8 cellular contexts compared by ENCODE assay signal in genomic region chr4:85725727-85726170, GRCh38.
DNase-seq lines count a peak whose midpoint lies in the region; ATAC-seq and TF ChIP-seq lines count a peak whose summit lies in the region.

No MANE protein-coding gene starts in this region.

- ATAC-seq in GM18502 (IDR thresholded peaks at IDR 0.05; ENCODE audit: poor library complexity, unreplicated experiment) (peak; percentile 92), HG02678 (IDR thresholded peaks at IDR 0.05; ENCODE audit: unreplicated experiment) (peak; percentile 79), Right ventricle myocardium superior (ENCODE audit: poor library complexity) (peak; percentile 93)

- H3K4me1 ChIP-seq in thyroid gland: peaks cover 0 to 5% of the 10 kb centered on the region in 2 donors
- peaks cover 13% of the 10 kb centered on the region for H3K4me1 ChIP-seq in SJCRH30

- DNase-seq in NOMO-1 (lab: John Stamatoyannopoulos, UW; ENCODE audit: unreplicated experiment in 2 of 2): peak; percentile 74 to 92
- peak; percentile 73 for DNase-seq in Right ventricle myocardium superior
- peak; percentile 8 to 29 for DNase-seq in thyroid gland
- no peak for DNase-seq in DMS 273 treated with DMSO at 0.1 percent for 48 hours (lab: John Stamatoyannopoulos, UW)
- DNase-seq in SJCRH30: no peak
- no peak for DNase-seq in SW480 (ENCODE audit: low spot score)

- H3K9me3 ChIP-seq in thyroid gland (no peaks in the 10 kb centered on the region), SJCRH30 (replicated peaks) (no peaks in the 10 kb centered on the region)

- H3K27me3 ChIP-seq in thyroid gland: no peaks in the 10 kb centered on the region
- H3K27me3 ChIP-seq in SJCRH30: no peaks in the 10 kb centered on the region

- TF ChIP-seq POLR2A in thyroid gland (IDR thresholded peaks at IDR 0.05): no peak

- H3K27ac ChIP-seq in thyroid gland (peak overlapping the region in 1 of 3 donors; percentile 22), SJCRH30 (no peak overlapping the region)

- intact Hi-C loops in Right ventricle myocardium superior (cut with DNase I) (no loop called here), thyroid gland (cut with DNase I) (no loop called here)

- WGBS in thyroid gland, 2 donors: 55 to 68% methylated on average over 2 of the region's 2 CpGs

- H3K4me3 ChIP-seq in thyroid gland (replicated peaks in 1 of 3) (no peak overlapping the region), SJCRH30 (no peak overlapping the region)

- H3K36me3 ChIP-seq in thyroid gland (no peaks in the 10 kb centered on the region), SJCRH30 (peaks cover 12% of the 10 kb centered on the region; the same call in 1 of the 2 replicates)

- TF ChIP-seq CTCF in thyroid gland (IDR thresholded peaks at IDR 0.05): no peak

Comparison
In these comparisons a context has a peak if more than half of its experiments do, and no peak if none do; other contexts are left out.
1. DNase-seq: peak in NOMO-1 (2 of 2), Right ventricle myocardium superior (single experiment) and thyroid gland (2 of 2); none in DMS 273 treated with DMSO at 0.1 percent for 48 hours (single experiment), SJCRH30 (0 of 2) and SW480 (single experiment).
2. Peak in every context shown above with its lines, with median percentiles within 50 percentile points of each other: ATAC-seq.